Comparison of ENCODE assay signal across 13 cellular contexts in the genomic region with DNA sequence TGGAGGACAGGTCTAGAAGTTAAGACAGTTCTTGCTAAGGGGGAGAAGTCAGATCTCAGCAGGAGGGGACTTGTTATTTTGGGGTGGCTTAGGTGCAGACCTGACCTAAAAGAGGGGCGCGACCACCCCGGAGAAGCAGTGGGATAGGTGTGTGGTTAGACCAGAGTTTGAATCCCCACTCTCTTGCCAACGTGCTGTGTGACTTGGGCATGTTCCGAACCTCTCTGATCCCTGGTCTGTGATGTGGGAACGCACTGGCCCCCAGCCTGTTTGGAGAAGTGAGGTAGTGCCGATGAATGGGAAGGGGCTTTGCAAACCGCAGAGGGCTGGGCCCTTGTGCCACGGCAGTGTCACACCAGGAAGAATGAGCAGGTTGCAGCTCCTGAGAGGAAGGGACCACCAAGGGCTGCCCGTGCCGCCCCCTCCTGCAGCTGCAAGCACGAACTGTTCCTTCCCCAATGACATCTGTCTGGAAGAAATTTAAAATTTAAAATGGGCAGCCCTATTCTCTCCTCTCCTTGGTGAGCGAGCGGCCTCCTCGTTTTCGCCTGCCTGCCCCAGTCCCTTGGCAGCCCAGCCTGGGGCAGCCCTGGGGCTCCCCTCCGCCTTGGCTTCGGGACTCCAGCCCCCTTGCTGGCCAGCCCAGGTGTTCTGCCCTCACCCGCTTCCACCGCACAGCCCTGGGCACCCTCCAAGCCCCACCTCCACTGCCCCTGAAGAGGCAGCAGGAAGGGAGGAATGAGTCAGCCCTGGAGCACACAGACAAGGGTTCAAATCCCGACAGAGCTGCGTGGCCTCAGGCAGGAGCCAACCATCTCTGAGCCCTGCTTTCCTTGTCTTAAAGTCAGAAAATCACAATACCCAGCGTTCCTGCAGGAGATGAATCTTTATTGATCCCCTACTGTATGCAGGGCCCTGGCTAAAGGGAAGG. TPM values are rescaled to one million over a fixed set of nuclear protein-coding genes. Genes with fewer than 3 reads are reported as not detected.
A peak's percentile ranks its signal among the peaks of the same experiment; 100 is the strongest.
DNase-seq lines count a peak whose midpoint lies in the region; ATAC-seq and TF ChIP-seq lines count a peak whose summit lies in the region.
"Had no signal": no experiment of that assay in that cellular context is flagged by ENCODE, and none has a peak within 500 bp of the region (broad histone marks: within the 10 kb centered on the region; RNA-seq: fewer than 3 reads in every experiment).

No MANE protein-coding gene starts in this region.

- peak overlapping the region in 4 of 7 donors; percentile 1 to 75 (median 49) for H3K4me3 Mint-ChIP-seq in CD8-positive, alpha-beta memory T cell
- peak overlapping the region; percentile 76 for H3K4me3 Mint-ChIP-seq in nephron progenitor cell

- H3K27me3 ChIP-seq in CD8-positive, alpha-beta memory T cell (ENCODE audit: insufficient read depth, low read length, poor library complexity, severe bottlenecking): peaks cover 78% of the 10 kb centered on the region
- H3K27me3 ChIP-seq in brain microvascular endothelial cell (replicated peaks): peaks cover 63% of the 10 kb centered on the region

- TF ChIP-seq CTCF in HEK293 (tag by site-specific recombination; IDR thresholded peaks at IDR 0.05) (no peak), brain microvascular endothelial cell (IDR thresholded peaks at IDR 0.05; ENCODE audit: low read depth, low read length, missing control alignments) (no peak), nephron progenitor cell (IDR thresholded peaks at IDR 0.05) (no peak)

- no peak for DNase-seq in CD8-positive, alpha-beta memory T cell
- DNase-seq in brain microvascular endothelial cell: no peak
- DNase-seq in nephron progenitor cell: no peak
- DNase-seq in NOMO-1 treated with dmso at 0.1 percent for 144 hours (lab: John Stamatoyannopoulos, UW; ENCODE audit: unreplicated experiment): no peak
- DNase-seq: midbrain, NCI-H526 treated with DMSO at 0.1 percent for 48 hours had no signal

- no peaks in the 10 kb centered on the region for H3K36me3 ChIP-seq in CD8-positive, alpha-beta memory T cell (ENCODE audit: insufficient read depth, low read length)
- H3K36me3 ChIP-seq in HEK293 (ENCODE audit: control insufficient read depth in 2 of 2, insufficient read depth in 1 of 2, low read length in 2 of 2) (no peaks in the 10 kb centered on the region), brain microvascular endothelial cell (replicated peaks) (no peaks in the 10 kb centered on the region)
- H3K36me3 ChIP-seq: cardiac muscle cell, WERI-Rb-1 had no signal

- CTCF ChIA-PET in CD8-positive, alpha-beta memory T cell (lab: Charles Lee): no interaction called here
- CTCF ChIA-PET in HEK293 (lab: Yijun Ruan, JAX): interaction anchor here (0.6 to 2.9 kb wide), 9 partner anchors 10 to 1801 kb away, joined by 3 to 25 read pairs (median 5); no protein-coding TSS in a partner anchor

- H3K27me3 Mint-ChIP-seq in CD8-positive, alpha-beta memory T cell: peaks cover 29 to 68% of the 10 kb centered on the region in 2 donors
- H3K27me3 Mint-ChIP-seq in nephron progenitor cell (ENCODE audit: low read depth, poor library complexity): peaks cover 85% of the 10 kb centered on the region

- H3K4me1 ChIP-seq in CD8-positive, alpha-beta memory T cell (ENCODE audit: insufficient read depth, low read length): peaks cover 6% of the 10 kb centered on the region
- H3K4me1 ChIP-seq in HEK293 (ENCODE audit: control insufficient read depth, insufficient read depth, low read length): no peaks in the 10 kb centered on the region

- H3K4me1 Mint-ChIP-seq in CD8-positive, alpha-beta memory T cell: peaks cover 8 to 21% (median 9%) of the 10 kb centered on the region in 3 donors
- H3K4me1 Mint-ChIP-seq in nephron progenitor cell: peaks cover 28% of the 10 kb centered on the region

- H3K36me3 Mint-ChIP-seq in CD8-positive, alpha-beta memory T cell: no peaks in the 10 kb centered on the region
- no peaks in the 10 kb centered on the region for H3K36me3 Mint-ChIP-seq in nephron progenitor cell (ENCODE audit: low read depth)

- H3K9me3 ChIP-seq in CD8-positive, alpha-beta memory T cell (ENCODE audit: low read length): no peaks in the 10 kb centered on the region
- no peaks in the 10 kb centered on the region for H3K9me3 ChIP-seq in HEK293 (ENCODE audit: control insufficient read depth, insufficient read depth, low read depth, low read length)

- no peaks in the 10 kb centered on the region for H3K9me3 Mint-ChIP-seq in CD8-positive, alpha-beta memory T cell
- H3K9me3 Mint-ChIP-seq in nephron progenitor cell: no peaks in the 10 kb centered on the region

- in situ Hi-C loops in brain microvascular endothelial cell (cut with HindIII; ENCODE audit: low pct_ligation_motif_present, low sequenced_read_pairs): no loop called here

- POLR2A ChIA-PET in CD8-positive, alpha-beta memory T cell (lab: Charles Lee): no interaction called here
- POLR2A ChIA-PET in HEK293 (lab: Yijun Ruan, JAX): no interaction called here

- H3K4me3 ChIP-seq in CD8-positive, alpha-beta memory T cell (ENCODE audit: low read length): no peak overlapping the region
- H3K4me3 ChIP-seq in HEK293 (ENCODE audit: low read depth, low read length): no peak overlapping the region
- H3K4me3 ChIP-seq in brain microvascular endothelial cell (ENCODE audit: low read depth, low read length): no peak overlapping the region

- ATAC-seq in GM19452 (IDR thresholded peaks at IDR 0.05; ENCODE audit: unreplicated experiment): no peak
- no peak for ATAC-seq in GM18870 (IDR thresholded peaks at IDR 0.05; ENCODE audit: unreplicated experiment)

- no peak overlapping the region for H3K27ac ChIP-seq in CD8-positive, alpha-beta memory T cell (ENCODE audit: low read depth, low read length)
- H3K27ac ChIP-seq in HEK293 (ENCODE audit: extremely low read depth, low read depth, low read length): no peak overlapping the region
- peak overlapping the region; percentile 9 for H3K27ac ChIP-seq in brain microvascular endothelial cell
- H3K27ac ChIP-seq: cardiac muscle cell, skin epidermis, WERI-Rb-1 had no signal

- no peak overlapping the region for H3K27ac Mint-ChIP-seq in CD8-positive, alpha-beta memory T cell
- H3K27ac Mint-ChIP-seq in nephron progenitor cell: no peak overlapping the region

TF ChIP-seq in HEK293, 187 proteins besides CTCF, POLR2A, EP300 and RAD21:
- TF ChIP-seq ZNF768 (tag by site-specific recombination; IDR thresholded peaks at IDR 0.05) (peak; percentile 96), ZNF623 (tag by site-specific recombination; IDR thresholded peaks at IDR 0.05) (0 out of 2 replicates have a peak, but pooled peaks have one; percentile 23), ZNF629 (tag by site-specific recombination; IDR thresholded peaks at IDR 0.05) (no peak), BCL11A (tag by site-specific recombination; IDR thresholded peaks at IDR 0.05; ENCODE audit: low read depth) (0 out of 2 replicates have a peak, but pooled peaks have one; percentile 19), ZNF600 (tag by site-specific recombination; IDR thresholded peaks at IDR 0.05) (peak; percentile 28; the same call in 1 of the 2 replicates), ZNF335 (tag by site-specific recombination; conservative IDR thresholded peaks at IDR 0.05) (no peak), GLIS2 (tag by site-specific recombination; IDR thresholded peaks at IDR 0.05) (peak; percentile 19; the same call in 1 of the 2 replicates)
- TF ChIP-seq, protein P1, sequence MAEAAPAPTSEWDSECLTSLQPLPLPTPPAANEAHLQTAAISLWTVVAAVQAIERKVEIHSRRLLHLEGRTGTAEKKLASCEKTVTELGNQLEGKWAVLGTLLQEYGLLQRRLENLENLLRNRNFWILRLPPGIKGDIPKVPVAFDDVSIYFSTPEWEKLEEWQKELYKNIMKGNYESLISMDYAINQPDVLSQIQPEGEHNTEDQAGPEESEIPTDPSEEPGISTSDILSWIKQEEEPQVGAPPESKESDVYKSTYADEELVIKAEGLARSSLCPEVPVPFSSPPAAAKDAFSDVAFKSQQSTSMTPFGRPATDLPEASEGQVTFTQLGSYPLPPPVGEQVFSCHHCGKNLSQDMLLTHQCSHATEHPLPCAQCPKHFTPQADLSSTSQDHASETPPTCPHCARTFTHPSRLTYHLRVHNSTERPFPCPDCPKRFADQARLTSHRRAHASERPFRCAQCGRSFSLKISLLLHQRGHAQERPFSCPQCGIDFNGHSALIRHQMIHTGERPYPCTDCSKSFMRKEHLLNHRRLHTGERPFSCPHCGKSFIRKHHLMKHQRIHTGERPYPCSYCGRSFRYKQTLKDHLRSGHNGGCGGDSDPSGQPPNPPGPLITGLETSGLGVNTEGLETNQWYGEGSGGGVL (tag by site-specific recombination; IDR thresholded peaks at IDR 0.05): no peak

RNA-seq across cellular contexts. Expression of gene FIBCD1, which starts 1.6 kb away (rescaled TPM):
- total RNA-seq in CD8-positive, alpha-beta memory T cell: not detected
- polyA plus RNA-seq in CD8-positive, alpha-beta memory T cell: not detected

RNA-seq across cellular contexts. Expression of gene QRFP, which starts 40.8 kb away (rescaled TPM):
- not detected for total RNA-seq in CD8-positive, alpha-beta memory T cell
- not detected for polyA plus RNA-seq in CD8-positive, alpha-beta memory T cell
- total RNA-seq: cardiac muscle cell, epithelial cell of proximal tubule had no signal
